Comparison of ENCODE assay signal across 7 cellular contexts in the genomic region with DNA sequence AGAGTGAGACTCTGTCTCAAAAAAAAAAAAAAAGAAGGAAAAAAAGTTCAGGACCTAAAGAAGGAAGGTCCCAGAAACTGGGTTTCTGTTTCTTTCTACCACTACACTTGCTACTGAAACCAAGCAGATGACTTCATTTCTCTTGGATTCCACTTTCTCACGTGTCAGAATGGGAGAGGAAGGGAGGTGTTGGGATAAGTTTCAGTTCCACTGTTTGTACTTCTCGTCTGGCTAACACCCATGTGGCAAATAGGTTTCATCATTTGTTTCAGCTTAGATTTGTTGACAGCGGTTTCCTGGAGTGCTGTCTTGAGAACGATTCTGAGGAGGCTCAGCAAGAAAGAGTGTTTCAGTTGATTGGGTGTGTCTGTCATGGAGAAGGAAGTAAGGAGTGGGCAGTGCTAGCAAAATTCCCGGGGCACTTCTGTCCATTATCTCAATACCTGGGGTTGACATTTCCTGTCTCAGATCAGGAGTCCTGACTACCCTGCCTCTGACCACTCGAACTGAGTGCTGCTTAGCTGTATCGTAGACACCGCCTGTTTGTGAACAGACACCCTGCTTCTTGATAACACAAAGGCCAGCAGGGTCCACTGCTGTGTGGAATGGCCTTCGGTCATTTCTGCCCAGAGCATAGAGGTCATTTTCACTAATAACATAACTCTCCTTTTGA.
A peak's percentile ranks its signal among the peaks of the same experiment; 100 is the strongest.
DNase-seq lines count a peak whose midpoint lies in the region; ATAC-seq, FAIRE-seq and TF ChIP-seq lines count a peak whose summit lies in the region.
"Not testable (repeated sequence)": the region's sequence is repeated elsewhere in the genome, so short reads cannot be mapped to it uniquely, and the experiment has no call there.

No MANE protein-coding gene starts in this region.

- intact Hi-C loops in OCI-LY7 (cut with micrococcal nuclease; ENCODE audit: unreplicated experiment); GM12878 (cut with micrococcal nuclease; ENCODE audit: unreplicated experiment); left ventricle myocardium superior (cut with micrococcal nuclease); right lobe of liver (cut with DNase I); posterior vena cava (cut with DNase I): not testable (repeated sequence)

- H3K27me3 ChIP-seq in GM12878 (replicated peaks in 1 of 2; ENCODE audit: control insufficient read depth in 2 of 2, insufficient read depth in 2 of 2, low read length in 1 of 2); gastroesophageal sphincter; right lobe of liver; thoracic aorta (replicated peaks; ENCODE audit: insufficient read depth): not testable (repeated sequence)

- not testable (repeated sequence) for H3K9me2 ChIP-seq in OCI-LY7 (ENCODE audit: insufficient read depth, low read length)

- H3K9me3 ChIP-seq in OCI-LY7 (ENCODE audit: low read length); GM12878 (replicated peaks; ENCODE audit: control insufficient read depth, insufficient read depth, low read length); gastroesophageal sphincter; right lobe of liver; thoracic aorta: not testable (repeated sequence)

- FAIRE-seq in GM12878 (lab: Jason Lieb, UNC), result not testable (repeated sequence)

- not testable (repeated sequence) for H3K4me2 ChIP-seq in OCI-LY7 (ENCODE audit: low read length); GM12878 (ENCODE audit: control insufficient read depth, insufficient read depth)

- RAD21 ChIA-PET in GM12878 (lab: Charles Lee; ENCODE audit: unreplicated experiment), result not testable (repeated sequence)

- H3K79me2 ChIP-seq in OCI-LY7 (ENCODE audit: insufficient read depth, low read depth, low read length); GM12878 (ENCODE audit: control insufficient read depth, insufficient read depth, low read length): not testable (repeated sequence)

- H3K27ac ChIP-seq in OCI-LY7 (ENCODE audit: low read depth, low read length, poor library complexity, severe bottlenecking); GM12878 (ENCODE audit: control insufficient read depth, insufficient read depth); right lobe of liver; thoracic aorta: not testable (repeated sequence)
- peak overlapping the region in 1 of 4 donors; percentile 43 for H3K27ac ChIP-seq in gastroesophageal sphincter

- H3K36me3 ChIP-seq in OCI-LY7 (ENCODE audit: insufficient read depth, low read length); GM12878 (ENCODE audit: control insufficient read depth in 2 of 2, insufficient read depth in 2 of 2, low read length in 1 of 2); gastroesophageal sphincter; right lobe of liver; thoracic aorta: not testable (repeated sequence)

- TF ChIP-seq RAD21 in GM12878 (IDR thresholded peaks at IDR 0.05; ENCODE audit: insufficient read depth, low read depth, low read length), result not testable (repeated sequence)

- CTCF ChIA-PET in OCI-LY7 (lab: Charles Lee; ENCODE audit: unreplicated experiment); GM12878 (lab: Yijun Ruan, JAX): not testable (repeated sequence)

- in situ Hi-C loops in GM12878 (cut with MboI), result not testable (repeated sequence)

- H3K4me1 ChIP-seq in OCI-LY7 (ENCODE audit: insufficient read depth, low read length, poor library complexity, severe bottlenecking); GM12878 (ENCODE audit: control insufficient read depth, insufficient read depth, low read length); gastroesophageal sphincter; right lobe of liver; thoracic aorta (ENCODE audit: control insufficient read depth in 1 of 2, low read depth in 2 of 2): not testable (repeated sequence)

- DNase-seq in OCI-LY7 (ENCODE audit: low spot score); GM12878 (ENCODE audit: low read depth, low spot score); left ventricle myocardium superior; right lobe of liver; thoracic aorta (ENCODE audit: low spot score): not testable (repeated sequence)
- DNase-seq in posterior vena cava (ENCODE audit: low spot score), result peak; percentile 0

- not testable (repeated sequence) for H4K20me1 ChIP-seq in OCI-LY7 (ENCODE audit: insufficient read depth, low read length); GM12878 (ENCODE audit: control insufficient read depth, insufficient read depth)

- not testable (repeated sequence) for H3K9ac ChIP-seq in GM12878 (ENCODE audit: control insufficient read depth, insufficient read depth, low read length)

- BruUV-seq in OCI-LY7 (replicated peaks; lab: Mats Ljungman, UMichigan), result TSS peak; percentile 68
- BruUV-seq in GM12878 (replicated peaks; lab: Mats Ljungman, UMichigan), result TSS peak; percentile 76

- H3K4me3 ChIP-seq in OCI-LY7 (ENCODE audit: low read depth, low read length, poor library complexity, severe bottlenecking); GM12878; gastroesophageal sphincter; right lobe of liver; thoracic aorta: not testable (repeated sequence)

- not testable (repeated sequence) for ATAC-seq in GM12878
- peak; percentile 90 for ATAC-seq in gastroesophageal sphincter
- ATAC-seq in left ventricle myocardium superior, result peak; percentile 87
- ATAC-seq in right lobe of liver, result peak; percentile 49 to 83 (median 74)
- peak; percentile 60 for ATAC-seq in thoracic aorta (ENCODE audit: insufficient number of reproducible peaks, low FRiP score, low read depth)

- WGBS in GM12878 (ENCODE audit: insufficient coverage, insufficient replicate concordance, low lambda C conversion rate, missing lambda C conversion rate), result 85% methylated on average over 4 of the region's 9 CpGs
- WGBS in gastroesophageal sphincter (ENCODE audit: low coverage in 1 of 2), 2 donors, result no CpG with 5 or more reads among the region's 9 CpGs
- no CpG with 5 or more reads among the region's 9 CpGs for WGBS in right lobe of liver (ENCODE audit: insufficient coverage, low coverage, low lambda C conversion rate, missing lambda C conversion rate)

- not testable (repeated sequence) for H2AFZ ChIP-seq in OCI-LY7 (ENCODE audit: low read length); GM12878 (ENCODE audit: control insufficient read depth, low read depth, low read length)

- TF ChIP-seq POLR2A in GM12878 (IDR thresholded peaks at IDR 0.05; ENCODE audit: low read depth, low read length); gastroesophageal sphincter (IDR thresholded peaks at IDR 0.05); right lobe of liver (IDR thresholded peaks at IDR 0.05): not testable (repeated sequence)

- POLR2A ChIA-PET in OCI-LY7 (lab: Charles Lee); GM12878 (lab: Charles Lee): not testable (repeated sequence)

- TF ChIP-seq EP300 in GM12878 (IDR thresholded peaks at IDR 0.05; ENCODE audit: borderline replicate concordance in 1 of 2, control insufficient read depth in 1 of 2, low read depth in 2 of 2, low read length in 2 of 2); gastroesophageal sphincter (IDR thresholded peaks at IDR 0.05): not testable (repeated sequence)

- SMC1A ChIA-PET in GM12878 (lab: Charles Lee; ENCODE audit: uncharacterized antibody, unreplicated experiment), result not testable (repeated sequence)

- not testable (repeated sequence) for TF ChIP-seq CTCF in OCI-LY7 (conservative IDR thresholded peaks at IDR 0.05; ENCODE audit: low read length); GM12878 (IDR thresholded peaks at IDR 0.05 in 2 of 3, conservative IDR thresholded peaks at IDR 0.05 in 1 of 3; ENCODE audit: control insufficient read depth in 2 of 3, extremely low read depth in 1 of 3, insufficient read depth in 1 of 3, low read depth in 3 of 3, low read length in 3 of 3); gastroesophageal sphincter (IDR thresholded peaks at IDR 0.05); right lobe of liver (IDR thresholded peaks at IDR 0.05); thoracic aorta (IDR thresholded peaks at IDR 0.05)
